8 cellular contexts compared by ENCODE assay signal in the genomic region with DNA sequence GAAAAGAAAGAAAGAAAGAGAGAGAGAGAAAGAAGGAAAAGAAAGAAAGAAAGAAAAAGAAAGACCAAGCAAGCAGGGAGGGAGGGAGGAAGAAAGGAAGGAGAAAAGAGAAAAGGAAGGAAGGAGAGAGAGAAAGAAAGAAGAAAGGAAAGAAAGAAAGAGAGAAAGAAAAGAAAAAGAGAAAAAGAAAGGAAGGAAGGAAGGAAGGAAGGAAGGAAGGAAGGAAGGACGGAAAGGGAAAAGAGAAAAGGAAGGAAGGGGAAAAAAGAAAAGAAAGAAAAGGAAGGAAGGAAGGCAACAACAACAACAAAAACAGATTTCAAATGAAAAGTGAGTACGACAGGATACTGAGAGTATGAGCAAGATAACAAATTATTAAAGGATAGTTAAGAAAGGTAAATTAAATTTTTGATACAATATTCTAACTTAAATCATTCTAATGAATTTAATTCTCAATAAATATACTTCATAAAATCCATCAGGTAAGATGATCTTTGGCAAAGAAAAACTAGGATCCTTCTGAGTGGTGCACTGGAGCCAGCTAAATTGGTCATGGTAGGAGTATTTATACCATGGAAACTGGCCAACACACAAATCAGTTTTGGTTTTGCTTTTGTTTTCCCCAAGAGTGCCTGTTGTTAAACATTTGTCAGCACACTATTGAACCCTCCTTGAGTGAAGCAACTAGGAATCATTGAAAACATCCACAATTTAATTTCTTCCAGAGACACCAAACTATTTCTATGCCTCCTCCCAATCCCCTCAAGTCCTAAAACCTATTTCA. TPM values are rescaled to one million over a fixed set of nuclear protein-coding genes. Genes with fewer than 3 reads are reported as not detected.
DNase-seq lines count a peak whose midpoint lies in the region; ATAC-seq and TF ChIP-seq lines count a peak whose summit lies in the region.

No MANE protein-coding gene starts in this region.

- ATAC-seq in GM21526 (IDR thresholded peaks at IDR 0.05; ENCODE audit: low FRiP score, unreplicated experiment) (peak; percentile 79), IMR-90 (ENCODE audit: low read depth) (peak; percentile 44), right lobe of liver (peak; percentile 82 to 99 (median 90))

- no peak overlapping the region for H2BK120ac ChIP-seq in IMR-90 (ENCODE audit: low read depth, low read length)

- H3K36me3 ChIP-seq in IMR-90 (ENCODE audit: control insufficient read depth, insufficient read depth, low read length) (no peaks in the 10 kb centered on the region), right lobe of liver (no peaks in the 10 kb centered on the region)

- peak; percentile 63 for DNase-seq in Daoy (ENCODE audit: low read depth)
- DNase-seq in IMR-90, result peak; percentile 51
- no peak for DNase-seq in right lobe of liver
- no peak for DNase-seq in endothelial cell (ENCODE audit: low spot score)
- no peak for DNase-seq in epidermal melanocyte (ENCODE audit: insufficient read length, low spot score)
- no peak for DNase-seq in globus pallidus (ENCODE audit: low spot score)

- no peaks in the 10 kb centered on the region for H3K79me1 ChIP-seq in IMR-90 (ENCODE audit: low read depth in 1 of 2, low read length in 2 of 2)

- no CpG with 5 or more reads among the region's 2 CpGs for WGBS in IMR-90 (ENCODE audit: extremely low coverage in 2 of 2, insufficient read length in 1 of 2), 2 experiments
- 78% methylated on average over 2 of the region's 2 CpGs for WGBS in right lobe of liver (ENCODE audit: insufficient coverage, low coverage, low lambda C conversion rate, missing lambda C conversion rate)

- H3K56ac ChIP-seq in IMR-90 (ENCODE audit: extremely low read depth, insufficient read depth, low read length), result no peak overlapping the region

- H3K4me1 ChIP-seq in IMR-90 (ENCODE audit: control insufficient read depth, insufficient read depth, low read length), result no peaks in the 10 kb centered on the region
- H3K4me1 ChIP-seq in right lobe of liver, result peaks cover 0 to 9% (median 0%) of the 10 kb centered on the region in 4 donors

- H2BK5ac ChIP-seq in IMR-90 (ENCODE audit: low read depth, low read length, poor library complexity, severe bottlenecking), result no peak overlapping the region

- H4K91ac ChIP-seq in IMR-90 (ENCODE audit: insufficient read depth, low read depth, low read length), result no peak overlapping the region

- no peak overlapping the region for H3K4me3 ChIP-seq in IMR-90 (ENCODE audit: insufficient read depth, low read depth, low read length)
- no peak overlapping the region for H3K4me3 ChIP-seq in right lobe of liver

- H3K27me3 Mint-ChIP-seq in activated naive CD8-positive, alpha-beta T cell, result no peaks in the 10 kb centered on the region
- no peaks in the 10 kb centered on the region for H3K27me3 Mint-ChIP-seq in endothelial cell (ENCODE audit: unreplicated experiment)

- TF ChIP-seq POLR2A in IMR-90 (IDR thresholded peaks at IDR 0.05; ENCODE audit: low read depth, low read length) (no peak), right lobe of liver (IDR thresholded peaks at IDR 0.05) (no peak)

- no peak overlapping the region for H4K8ac ChIP-seq in IMR-90 (ENCODE audit: low read depth in 2 of 2, low read length in 2 of 2)

- H3K9me1 ChIP-seq in IMR-90 (ENCODE audit: insufficient read depth, low read length), result no peaks in the 10 kb centered on the region

- no peak for TF ChIP-seq CTCF in IMR-90 (conservative IDR thresholded peaks at IDR 0.05; ENCODE audit: low read depth, low read length)
- no peak for TF ChIP-seq CTCF in right lobe of liver (IDR thresholded peaks at IDR 0.05)
- TF ChIP-seq CTCF in endothelial cell (IDR thresholded peaks at IDR 0.05; ENCODE audit: unreplicated experiment), result no peak

- H3K27ac Mint-ChIP-seq in activated naive CD8-positive, alpha-beta T cell, result peak overlapping the region; percentile 46
- no peak overlapping the region for H3K27ac Mint-ChIP-seq in endothelial cell (ENCODE audit: unreplicated experiment)

- CTCF ChIA-PET in IMR-90 (lab: Yijun Ruan, JAX), result interaction anchor here (0.6 to 1.0 kb wide), 3 partner anchors 19 to 300 kb away, joined by 3 to 4 read pairs (median 3); no protein-coding TSS in a partner anchor

- no peak overlapping the region for H2AFZ ChIP-seq in IMR-90 (replicated peaks; ENCODE audit: low read length, poor library complexity)

- H3K4me1 Mint-ChIP-seq in activated naive CD8-positive, alpha-beta T cell (ENCODE audit: low read depth), result peaks cover 55% of the 10 kb centered on the region
- peaks cover under 1% of the 10 kb centered on the region for H3K4me1 Mint-ChIP-seq in endothelial cell (ENCODE audit: unreplicated experiment)

- no peak overlapping the region for H2BK15ac ChIP-seq in IMR-90 (ENCODE audit: low read depth, low read length)

- peak overlapping the region; percentile 5 for H3K4me3 Mint-ChIP-seq in activated naive CD8-positive, alpha-beta T cell
- no peak overlapping the region for H3K4me3 Mint-ChIP-seq in endothelial cell (ENCODE audit: unreplicated experiment)

- H4K5ac ChIP-seq in IMR-90 (ENCODE audit: low read depth, low read length), result no peak overlapping the region

- BruUV-seq in IMR-90 (replicated peaks; lab: Mats Ljungman, UMichigan), result no TSS peak

- no peak overlapping the region for H3K4ac ChIP-seq in IMR-90 (ENCODE audit: low read depth, low read length)

- H3K23ac ChIP-seq in IMR-90 (ENCODE audit: low read depth, low read length), result no peak overlapping the region

- no peaks in the 10 kb centered on the region for H3K36me3 Mint-ChIP-seq in activated naive CD8-positive, alpha-beta T cell
- H3K36me3 Mint-ChIP-seq in endothelial cell (ENCODE audit: low read depth, unreplicated experiment), result no peaks in the 10 kb centered on the region

- no peak overlapping the region for H3K14ac ChIP-seq in IMR-90 (replicated peaks; ENCODE audit: low read depth, low read length)

- POLR2A ChIA-PET in IMR-90 (lab: Charles Lee; ENCODE audit: unreplicated experiment), result no interaction called here

- TF ChIP-seq RAD21 in IMR-90 (IDR thresholded peaks at IDR 0.05; ENCODE audit: low read length), result no peak

- intact Hi-C loops in IMR-90 (cut with micrococcal nuclease) (no loop called here), right lobe of liver (cut with DNase I) (no loop called here)

- H2AK5ac ChIP-seq in IMR-90 (ENCODE audit: low read depth, low read length), result no peak overlapping the region

- H3K27me3 ChIP-seq in IMR-90 (ENCODE audit: control insufficient read depth, insufficient read depth, low read length) (peaks cover 2% of the 10 kb centered on the region), right lobe of liver (no peaks in the 10 kb centered on the region)

- H3K9ac ChIP-seq in IMR-90 (ENCODE audit: low read depth, low read length), result no peak overlapping the region

- no peak overlapping the region for H3K18ac ChIP-seq in IMR-90 (ENCODE audit: low read depth, low read length)

- peaks cover under 1% of the 10 kb centered on the region for H3K9me3 Mint-ChIP-seq in activated naive CD8-positive, alpha-beta T cell (ENCODE audit: low read depth)
- no peaks in the 10 kb centered on the region for H3K9me3 Mint-ChIP-seq in endothelial cell (ENCODE audit: unreplicated experiment)

- no peaks in the 10 kb centered on the region for H4K20me1 ChIP-seq in IMR-90 (ENCODE audit: insufficient read depth, low read length)

- peak overlapping the region; percentile 47; the same call in 1 of the 2 replicates for H3K4me2 ChIP-seq in IMR-90 (ENCODE audit: low read depth, low read length)

- H3K9me3 ChIP-seq in IMR-90 (ENCODE audit: control insufficient read depth, insufficient read depth, low read length), result no peaks in the 10 kb centered on the region
- H3K9me3 ChIP-seq in right lobe of liver, result no peaks in the 10 kb centered on the region

- dilution Hi-C loops in IMR-90 (cut with HindIII; ENCODE audit: low sequenced_read_pairs, unreplicated experiment), result no loop called here

- H2BK20ac ChIP-seq in IMR-90 (ENCODE audit: low read depth, low read length), result no peak overlapping the region

- in situ Hi-C loops in IMR-90 (cut with MboI; ENCODE audit: low sequenced_read_pairs), result no loop called here

- H2AK9ac ChIP-seq in IMR-90 (replicated peaks; ENCODE audit: low read depth, low read length, poor library complexity), result no peak overlapping the region

- H3K27ac ChIP-seq in IMR-90 (ENCODE audit: insufficient read depth, low read length) (no peak overlapping the region), right lobe of liver (no peak overlapping the region)

TF ChIP-seq in IMR-90, 13 proteins besides CTCF, POLR2A, EP300 and RAD21 (continues in another document):
- TF ChIP-seq RCOR1 (IDR thresholded peaks at IDR 0.05; ENCODE audit: insufficient replicate concordance, low read length), result no peak
- TF ChIP-seq CEBPB (IDR thresholded peaks at IDR 0.05; ENCODE audit: low read depth, low read length), result no peak
- TF ChIP-seq SMC3 (IDR thresholded peaks at IDR 0.05; ENCODE audit: low read depth, low read length), result no peak
- TF ChIP-seq CHD1 (IDR thresholded peaks at IDR 0.05; ENCODE audit: low read depth, low read length), result no peak
- no peak for TF ChIP-seq RFX5 (IDR thresholded peaks at IDR 0.05; ENCODE audit: low read depth, low read length)
- TF ChIP-seq NFE2L2 (IDR thresholded peaks at IDR 0.05; ENCODE audit: low read depth, low read length), result no peak
- TF ChIP-seq, protein P1, sequence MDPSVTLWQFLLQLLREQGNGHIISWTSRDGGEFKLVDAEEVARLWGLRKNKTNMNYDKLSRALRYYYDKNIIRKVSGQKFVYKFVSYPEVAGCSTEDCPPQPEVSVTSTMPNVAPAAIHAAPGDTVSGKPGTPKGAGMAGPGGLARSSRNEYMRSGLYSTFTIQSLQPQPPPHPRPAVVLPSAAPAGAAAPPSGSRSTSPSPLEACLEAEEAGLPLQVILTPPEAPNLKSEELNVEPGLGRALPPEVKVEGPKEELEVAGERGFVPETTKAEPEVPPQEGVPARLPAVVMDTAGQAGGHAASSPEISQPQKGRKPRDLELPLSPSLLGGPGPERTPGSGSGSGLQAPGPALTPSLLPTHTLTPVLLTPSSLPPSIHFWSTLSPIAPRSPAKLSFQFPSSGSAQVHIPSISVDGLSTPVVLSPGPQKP (IDR thresholded peaks at IDR 0.05; ENCODE audit: borderline replicate concordance, low read depth, low read length), result no peak
- TF ChIP-seq, protein P2, sequence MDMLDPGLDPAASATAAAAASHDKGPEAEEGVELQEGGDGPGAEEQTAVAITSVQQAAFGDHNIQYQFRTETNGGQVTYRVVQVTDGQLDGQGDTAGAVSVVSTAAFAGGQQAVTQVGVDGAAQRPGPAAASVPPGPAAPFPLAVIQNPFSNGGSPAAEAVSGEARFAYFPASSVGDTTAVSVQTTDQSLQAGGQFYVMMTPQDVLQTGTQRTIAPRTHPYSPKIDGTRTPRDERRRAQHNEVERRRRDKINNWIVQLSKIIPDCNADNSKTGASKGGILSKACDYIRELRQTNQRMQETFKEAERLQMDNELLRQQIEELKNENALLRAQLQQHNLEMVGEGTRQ (IDR thresholded peaks at IDR 0.05; ENCODE audit: low read depth, low read length), result no peak

RNA-seq across cellular contexts. Expression of a gene that starts 56.1 kb away (rescaled TPM):
- 15.6 and 31.3 TPM in 2 replicates for total RNA-seq in Daoy (2014; rRNA removed; shearing (Covaris generic))
- total RNA-seq in IMR-90 (2012; rRNA removed) (20.3 and 23.1 TPM in 2 replicates), right lobe of liver (10 to 100 TPM in 2 of 6 experiments, 1 to 10 TPM in 4; 6.5 to 12.5 (median 6.9) TPM), endothelial cell (ENCODE audit: unreplicated experiment) (50.2 TPM)
- 16.3 and 17.1 TPM in 2 replicates for polyA plus RNA-seq in IMR-90 (2012; rRNA removed)
- polyA plus RNA-seq in IMR-90 (2012; cell fraction: cytosol; rRNA removed), result 7.6 and 11.1 TPM in 2 replicates
- 18.4 and 19.6 TPM in 2 replicates for polyA plus RNA-seq in IMR-90 (2012; cell fraction: nucleus; rRNA removed; ENCODE audit: low replicate concordance)

Comparison
In these comparisons a context has a peak if more than half of its experiments do, and no peak if none do; other contexts are left out.
1. DNase-seq: peak in Daoy (single experiment) and IMR-90 (single experiment); none in right lobe of liver (0 of 3), endothelial cell (single experiment), epidermal melanocyte (single experiment) and globus pallidus (single experiment).
2. Peak in every context shown above with its lines, with median percentiles within 50 percentile points of each other: ATAC-seq.